ENCODE assay signal across 2 cellular contexts in the genomic region with DNA sequence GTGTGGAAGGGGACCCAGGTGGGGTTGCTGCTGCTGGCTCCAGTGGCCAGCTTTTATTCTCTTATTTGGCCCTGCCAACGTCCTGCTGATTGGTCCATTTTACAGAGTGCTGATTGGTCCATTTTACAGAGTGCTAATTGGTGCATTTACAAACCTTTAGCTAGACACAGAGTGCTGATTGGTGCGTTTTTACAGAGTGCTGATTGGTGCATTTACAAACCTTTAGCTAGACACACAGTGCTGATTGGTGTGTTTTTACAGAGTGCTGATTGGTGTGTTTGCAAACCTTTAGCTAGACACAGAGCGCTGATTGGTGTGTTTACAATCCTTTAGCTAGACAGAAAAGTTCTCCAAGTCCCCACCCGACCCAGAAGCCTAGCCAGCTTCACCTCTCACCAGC. TPM values are rescaled to one million over a fixed set of nuclear protein-coding genes. Genes with fewer than 3 reads are reported as not detected.
DNase-seq lines count a peak whose midpoint lies in the region; ATAC-seq, FAIRE-seq and TF ChIP-seq lines count a peak whose summit lies in the region.
"Not testable (repeated sequence)": the region's sequence is repeated elsewhere in the genome, so short reads cannot be mapped to it uniquely, and the experiment has no call there.

No MANE protein-coding gene starts in this region.

- ATAC-seq in A549, WTC11: not testable (repeated sequence)

- H3K4me2 ChIP-seq in A549, result not testable (repeated sequence)

- TF ChIP-seq RAD21 in A549 (conservative IDR thresholded peaks at IDR 0.05 in 1 of 2, IDR thresholded peaks at IDR 0.05 in 1 of 2), result not testable (repeated sequence)

- not testable (repeated sequence) for H3K4me1 Mint-ChIP-seq in WTC11

- DNase-seq in A549 (ENCODE audit: low read depth in 1 of 2, low spot score in 1 of 2); WTC11 (ENCODE audit: low spot score): not testable (repeated sequence)

- H3K4me3 Mint-ChIP-seq in WTC11, result not testable (repeated sequence)

- not testable (repeated sequence) for H3K4me3 ChIP-seq in A549

- H3K36me3 Mint-ChIP-seq in WTC11, result not testable (repeated sequence)

- CTCF ChIA-PET in A549 (lab: Yijun Ruan, JAX), result interaction anchor here (1.2 kb wide), 1 partner anchor 11 kb away, joined by 3 read pairs; no protein-coding TSS in a partner anchor
- CTCF ChIA-PET in WTC11 (lab: Charles Lee), result not testable (repeated sequence)

- not testable (repeated sequence) for H3K27me3 Mint-ChIP-seq in WTC11 (ENCODE audit: low read depth)

- WGBS in A549 (ENCODE audit: missing lambda C conversion rate), result 60% methylated on average over 4 of the region's 4 CpGs

- peaks cover 16% of the 10 kb centered on the region for H3K9me3 Mint-ChIP-seq in WTC11

- not testable (repeated sequence) for TF ChIP-seq EP300 in A549 (IDR thresholded peaks at IDR 0.05)

- POLR2A ChIA-PET in A549 (lab: Yijun Ruan, JAX) (interaction anchor here (3.1 kb wide), 1 partner anchor 13 kb away, joined by 12 read pairs; a partner anchor contains a TSS), WTC11 (lab: Charles Lee) (interaction anchor here (0.7 kb wide), 1 partner anchor 324 kb away, joined by 3 read pairs; no protein-coding TSS in a partner anchor)

- H3K4me1 ChIP-seq in A549, result not testable (repeated sequence)

- TF ChIP-seq POLR2A in A549 (IDR thresholded peaks at IDR 0.05; ENCODE audit: low read length), result not testable (repeated sequence)

- H3K27ac ChIP-seq in A549, result not testable (repeated sequence)

- FAIRE-seq in A549 (lab: Jason Lieb, UNC), result not testable (repeated sequence)

- not testable (repeated sequence) for H3K9me3 ChIP-seq in A549

- not testable (repeated sequence) for H3K27ac Mint-ChIP-seq in WTC11

- not testable (repeated sequence) for TF ChIP-seq CTCF in A549 (IDR thresholded peaks at IDR 0.05); WTC11 (IDR thresholded peaks at IDR 0.05)

TF ChIP-seq in A549, 52 proteins besides CTCF, POLR2A, EP300 and RAD21:
- peak; percentile 67 for TF ChIP-seq MAFK (IDR thresholded peaks at IDR 0.05; ENCODE audit: partially characterized antibody)

TF ChIP-seq in WTC11, 78 proteins besides CTCF, POLR2A, EP300 and RAD21:
- peak; percentile 64 for TF ChIP-seq NFYB (CRISPR knock-in tag; conservative IDR thresholded peaks at IDR 0.05; ENCODE audit: low read depth)
TF ChIP-seq in WTC11: peak in this region for 1; not testable (repeated sequence) for 77.

RNA-seq across cellular contexts. Expression of a gene that starts 12.7 kb away (rescaled TPM):
- 383 and 529 TPM in 2 replicates for polyA plus RNA-seq in A549 (2011; rRNA removed)
- polyA plus RNA-seq in A549 (2012; cell fraction: cytosol; rRNA removed), result 164 and 182 TPM in 2 replicates
- 92.2 and 121 TPM in 2 replicates for polyA plus RNA-seq in A549 (2012; cell fraction: nucleus; rRNA removed)
- polyA plus RNA-seq in A549 (2017; fragmentation: RNase III; extraction: RNeasy Plus Mini Kit Qiagen cat#74134 plus additional on column Dnase treatment), result 196 to 239 TPM (median 200 TPM) in 3 replicates
- 226 and 254 TPM in 2 replicates for polyA minus RNA-seq in A549 (2011; rRNA and poly(A)+ RNA removed)
- total RNA-seq in WTC11 (2021), result 169 to 240 TPM (median 173 TPM) in 3 replicates

RNA-seq across cellular contexts. Expression of a gene that starts 48.3 kb away (rescaled TPM):
- polyA plus RNA-seq in A549 (2011; rRNA removed) (22.0 and 28.9 TPM in 2 replicates), A549 (2017; fragmentation: RNase III; extraction: RNeasy Plus Mini Kit Qiagen cat#74134 plus additional on column Dnase treatment) (16.0 to 18.2 TPM (median 16.5 TPM) in 3 replicates)
- 9.1 and 10.8 TPM in 2 replicates for polyA plus RNA-seq in A549 (2012; cell fraction: cytosol; rRNA removed)
- 10.3 and 17.3 TPM in 2 replicates for polyA plus RNA-seq in A549 (2012; cell fraction: nucleus; rRNA removed)
- 9.0 and 13.3 TPM in 2 replicates for polyA minus RNA-seq in A549 (2011; rRNA and poly(A)+ RNA removed)
- total RNA-seq in WTC11 (2021), result 42.0 to 44.1 TPM (median 44.0 TPM) in 3 replicates
